ENCODE assay signal across 1 cellular context in genomic region chr6:134379086-134379485, GRCh38.
TF ChIP-seq lines count a peak whose summit lies in the region.

No MANE protein-coding gene starts in this region.

TF ChIP-seq in HepG2, 621 proteins besides CTCF, POLR2A, EP300 and RAD21 (continued from another document):
- TF ChIP-seq THAP8 (CRISPR knock-in tag; IDR thresholded peaks at IDR 0.05; ENCODE audit: borderline replicate concordance) (no peak), ZNF7 (CRISPR knock-in tag; IDR thresholded peaks at IDR 0.05) (no peak), IRF1 (CRISPR knock-in tag; IDR thresholded peaks at IDR 0.05; ENCODE audit: low read depth) (no peak), EZH2 (conservative IDR thresholded peaks at IDR 0.05; ENCODE audit: low read depth, low read length) (no peak), ZNF720 (CRISPR knock-in tag; IDR thresholded peaks at IDR 0.05) (no peak), ZNF17 (CRISPR knock-in tag; IDR thresholded peaks at IDR 0.05) (no peak), NR1H2 (CRISPR knock-in tag; IDR thresholded peaks at IDR 0.05; ENCODE audit: borderline replicate concordance, low read depth) (no peak), MTF1 (CRISPR knock-in tag; IDR thresholded peaks at IDR 0.05) (no peak), ZFAT (CRISPR knock-in tag; conservative IDR thresholded peaks at IDR 0.05) (no peak), RXRA (CRISPR knock-in tag; IDR thresholded peaks at IDR 0.05) (no peak), ZNF138 (CRISPR knock-in tag; IDR thresholded peaks at IDR 0.05; ENCODE audit: low read depth) (no peak), JUND (CRISPR knock-in tag; IDR thresholded peaks at IDR 0.05) (no peak), KLF11 (CRISPR knock-in tag; IDR thresholded peaks at IDR 0.05) (no peak), NCOA1 (CRISPR knock-in tag; IDR thresholded peaks at IDR 0.05) (no peak)
TF ChIP-seq in HepG2: peak in this region for 0.
